1 cellular context compared by ENCODE assay signal in genomic region chr12:6058481-6059161, GRCh38.
TF ChIP-seq lines count a peak whose summit lies in the region.

No MANE protein-coding gene starts in this region.

TF ChIP-seq in HepG2, 621 proteins besides CTCF, POLR2A, EP300 and RAD21 (continued from another document and continues in another):
- TF ChIP-seq, protein P1, sequence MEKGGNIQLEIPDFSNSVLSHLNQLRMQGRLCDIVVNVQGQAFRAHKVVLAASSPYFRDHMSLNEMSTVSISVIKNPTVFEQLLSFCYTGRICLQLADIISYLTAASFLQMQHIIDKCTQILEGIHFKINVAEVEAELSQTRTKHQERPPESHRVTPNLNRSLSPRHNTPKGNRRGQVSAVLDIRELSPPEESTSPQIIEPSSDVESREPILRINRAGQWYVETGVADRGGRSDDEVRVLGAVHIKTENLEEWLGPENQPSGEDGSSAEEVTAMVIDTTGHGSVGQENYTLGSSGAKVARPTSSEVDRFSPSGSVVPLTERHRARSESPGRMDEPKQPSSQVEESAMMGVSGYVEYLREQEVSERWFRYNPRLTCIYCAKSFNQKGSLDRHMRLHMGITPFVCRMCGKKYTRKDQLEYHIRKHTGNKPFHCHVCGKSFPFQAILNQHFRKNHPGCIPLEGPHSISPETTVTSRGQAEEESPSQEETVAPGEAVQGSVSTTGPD (CRISPR knock-in tag; IDR thresholded peaks at IDR 0.05): no peak
- peak; percentile 90; the same call in 1 of the 2 replicates for TF ChIP-seq ZNF292 (CRISPR knock-in tag; IDR thresholded peaks at IDR 0.05; ENCODE audit: borderline replicate concordance, low read depth)
- no peak for TF ChIP-seq ZNF737 (CRISPR knock-in tag; IDR thresholded peaks at IDR 0.05; ENCODE audit: borderline replicate concordance)
- no peak; the same call in 1 of the 2 replicates for TF ChIP-seq CBX5 (CRISPR knock-in tag; IDR thresholded peaks at IDR 0.05; ENCODE audit: borderline replicate concordance)
- TF ChIP-seq, protein P2, sequence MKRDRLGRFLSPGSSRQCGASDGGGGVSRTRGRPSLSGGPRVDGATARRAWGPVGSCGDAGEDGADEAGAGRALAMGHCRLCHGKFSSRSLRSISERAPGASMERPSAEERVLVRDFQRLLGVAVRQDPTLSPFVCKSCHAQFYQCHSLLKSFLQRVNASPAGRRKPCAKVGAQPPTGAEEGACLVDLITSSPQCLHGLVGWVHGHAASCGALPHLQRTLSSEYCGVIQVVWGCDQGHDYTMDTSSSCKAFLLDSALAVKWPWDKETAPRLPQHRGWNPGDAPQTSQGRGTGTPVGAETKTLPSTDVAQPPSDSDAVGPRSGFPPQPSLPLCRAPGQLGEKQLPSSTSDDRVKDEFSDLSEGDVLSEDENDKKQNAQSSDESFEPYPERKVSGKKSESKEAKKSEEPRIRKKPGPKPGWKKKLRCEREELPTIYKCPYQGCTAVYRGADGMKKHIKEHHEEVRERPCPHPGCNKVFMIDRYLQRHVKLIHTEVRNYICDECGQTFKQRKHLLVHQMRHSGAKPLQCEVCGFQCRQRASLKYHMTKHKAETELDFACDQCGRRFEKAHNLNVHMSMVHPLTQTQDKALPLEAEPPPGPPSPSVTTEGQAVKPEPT (CRISPR knock-in tag; IDR thresholded peaks at IDR 0.05; ENCODE audit: low read depth): peak; percentile 70; the same call in 1 of the 2 replicates
- TF ChIP-seq KMT2A (CRISPR knock-in tag; IDR thresholded peaks at IDR 0.05): no peak
- no peak for TF ChIP-seq SIN3A (IDR thresholded peaks at IDR 0.05; ENCODE audit: borderline replicate concordance, low read depth, low read length)
- TF ChIP-seq, protein P3, sequence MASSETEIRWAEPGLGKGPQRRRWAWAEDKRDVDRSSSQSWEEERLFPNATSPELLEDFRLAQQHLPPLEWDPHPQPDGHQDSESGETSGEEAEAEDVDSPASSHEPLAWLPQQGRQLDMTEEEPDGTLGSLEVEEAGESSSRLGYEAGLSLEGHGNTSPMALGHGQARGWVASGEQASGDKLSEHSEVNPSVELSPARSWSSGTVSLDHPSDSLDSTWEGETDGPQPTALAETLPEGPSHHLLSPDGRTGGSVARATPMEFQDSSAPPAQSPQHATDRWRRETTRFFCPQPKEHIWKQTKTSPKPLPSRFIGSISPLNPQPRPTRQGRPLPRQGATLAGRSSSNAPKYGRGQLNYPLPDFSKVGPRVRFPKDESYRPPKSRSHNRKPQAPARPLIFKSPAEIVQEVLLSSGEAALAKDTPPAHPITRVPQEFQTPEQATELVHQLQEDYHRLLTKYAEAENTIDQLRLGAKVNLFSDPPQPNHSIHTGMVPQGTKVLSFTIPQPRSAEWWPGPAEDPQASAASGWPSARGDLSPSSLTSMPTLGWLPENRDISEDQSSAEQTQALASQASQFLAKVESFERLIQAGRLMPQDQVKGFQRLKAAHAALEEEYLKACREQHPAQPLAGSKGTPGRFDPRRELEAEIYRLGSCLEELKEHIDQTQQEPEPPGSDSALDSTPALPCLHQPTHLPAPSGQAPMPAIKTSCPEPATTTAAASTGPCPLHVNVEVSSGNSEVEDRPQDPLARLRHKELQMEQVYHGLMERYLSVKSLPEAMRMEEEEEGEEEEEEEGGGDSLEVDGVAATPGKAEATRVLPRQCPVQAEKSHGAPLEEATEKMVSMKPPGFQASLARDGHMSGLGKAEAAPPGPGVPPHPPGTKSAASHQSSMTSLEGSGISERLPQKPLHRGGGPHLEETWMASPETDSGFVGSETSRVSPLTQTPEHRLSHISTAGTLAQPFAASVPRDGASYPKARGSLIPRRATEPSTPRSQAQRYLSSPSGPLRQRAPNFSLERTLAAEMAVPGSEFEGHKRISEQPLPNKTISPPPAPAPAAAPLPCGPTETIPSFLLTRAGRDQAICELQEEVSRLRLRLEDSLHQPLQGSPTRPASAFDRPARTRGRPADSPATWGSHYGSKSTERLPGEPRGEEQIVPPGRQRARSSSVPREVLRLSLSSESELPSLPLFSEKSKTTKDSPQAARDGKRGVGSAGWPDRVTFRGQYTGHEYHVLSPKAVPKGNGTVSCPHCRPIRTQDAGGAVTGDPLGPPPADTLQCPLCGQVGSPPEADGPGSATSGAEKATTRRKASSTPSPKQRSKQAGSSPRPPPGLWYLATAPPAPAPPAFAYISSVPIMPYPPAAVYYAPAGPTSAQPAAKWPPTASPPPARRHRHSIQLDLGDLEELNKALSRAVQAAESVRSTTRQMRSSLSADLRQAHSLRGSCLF (CRISPR knock-in tag; IDR thresholded peaks at IDR 0.05; ENCODE audit: borderline replicate concordance): no peak
- TF ChIP-seq TCF12 (IDR thresholded peaks at IDR 0.05): no peak
- no peak; the same call in 1 of the 2 replicates for TF ChIP-seq TCF12 (CRISPR knock-in tag; IDR thresholded peaks at IDR 0.05)
- TF ChIP-seq PTBP1 (IDR thresholded peaks at IDR 0.05; ENCODE audit: low read depth, low read length, poor library complexity, severe bottlenecking): no peak
- TF ChIP-seq PATZ1 (CRISPR knock-in tag; IDR thresholded peaks at IDR 0.05): peak; percentile 50
- TF ChIP-seq SMARCC2 (IDR thresholded peaks at IDR 0.05): no peak
- TF ChIP-seq, protein P4, sequence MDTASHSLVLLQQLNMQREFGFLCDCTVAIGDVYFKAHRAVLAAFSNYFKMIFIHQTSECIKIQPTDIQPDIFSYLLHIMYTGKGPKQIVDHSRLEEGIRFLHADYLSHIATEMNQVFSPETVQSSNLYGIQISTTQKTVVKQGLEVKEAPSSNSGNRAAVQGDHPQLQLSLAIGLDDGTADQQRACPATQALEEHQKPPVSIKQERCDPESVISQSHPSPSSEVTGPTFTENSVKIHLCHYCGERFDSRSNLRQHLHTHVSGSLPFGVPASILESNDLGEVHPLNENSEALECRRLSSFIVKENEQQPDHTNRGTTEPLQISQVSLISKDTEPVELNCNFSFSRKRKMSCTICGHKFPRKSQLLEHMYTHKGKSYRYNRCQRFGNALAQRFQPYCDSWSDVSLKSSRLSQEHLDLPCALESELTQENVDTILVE (CRISPR knock-in tag; IDR thresholded peaks at IDR 0.05): peak; percentile 65; the same call in 1 of the 2 replicates
- TF ChIP-seq ZFP62 (CRISPR knock-in tag; IDR thresholded peaks at IDR 0.05): no peak
- TF ChIP-seq, protein P5, sequence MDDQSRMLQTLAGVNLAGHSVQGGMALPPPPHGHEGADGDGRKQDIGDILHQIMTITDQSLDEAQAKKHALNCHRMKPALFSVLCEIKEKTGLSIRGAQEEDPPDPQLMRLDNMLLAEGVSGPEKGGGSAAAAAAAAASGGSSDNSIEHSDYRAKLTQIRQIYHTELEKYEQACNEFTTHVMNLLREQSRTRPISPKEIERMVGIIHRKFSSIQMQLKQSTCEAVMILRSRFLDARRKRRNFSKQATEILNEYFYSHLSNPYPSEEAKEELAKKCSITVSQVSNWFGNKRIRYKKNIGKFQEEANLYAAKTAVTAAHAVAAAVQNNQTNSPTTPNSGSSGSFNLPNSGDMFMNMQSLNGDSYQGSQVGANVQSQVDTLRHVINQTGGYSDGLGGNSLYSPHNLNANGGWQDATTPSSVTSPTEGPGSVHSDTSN (CRISPR knock-in tag; IDR thresholded peaks at IDR 0.05; ENCODE audit: borderline replicate concordance): no peak
- TF ChIP-seq, protein P6, sequence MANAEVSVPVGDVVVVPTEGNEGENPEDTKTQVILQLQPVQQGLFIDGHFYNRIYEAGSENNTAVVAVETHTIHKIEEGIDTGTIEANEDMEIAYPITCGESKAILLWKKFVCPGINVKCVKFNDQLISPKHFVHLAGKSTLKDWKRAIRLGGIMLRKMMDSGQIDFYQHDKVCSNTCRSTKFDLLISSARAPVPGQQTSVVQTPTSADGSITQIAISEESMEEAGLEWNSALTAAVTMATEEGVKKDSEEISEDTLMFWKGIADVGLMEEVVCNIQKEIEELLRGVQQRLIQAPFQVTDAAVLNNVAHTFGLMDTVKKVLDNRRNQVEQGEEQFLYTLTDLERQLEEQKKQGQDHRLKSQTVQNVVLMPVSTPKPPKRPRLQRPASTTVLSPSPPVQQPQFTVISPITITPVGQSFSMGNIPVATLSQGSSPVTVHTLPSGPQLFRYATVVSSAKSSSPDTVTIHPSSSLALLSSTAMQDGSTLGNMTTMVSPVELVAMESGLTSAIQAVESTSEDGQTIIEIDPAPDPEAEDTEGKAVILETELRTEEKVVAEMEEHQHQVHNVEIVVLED (CRISPR knock-in tag; IDR thresholded peaks at IDR 0.05; ENCODE audit: borderline replicate concordance): no peak
- TF ChIP-seq RFXAP (CRISPR knock-in tag; IDR thresholded peaks at IDR 0.05; ENCODE audit: borderline replicate concordance): 0 out of 2 replicates have a peak, but pooled peaks have one; percentile 36
- TF ChIP-seq ZNF382 (CRISPR knock-in tag; IDR thresholded peaks at IDR 0.05; ENCODE audit: borderline replicate concordance): no peak
- no peak for TF ChIP-seq KLF15 (CRISPR knock-in tag; IDR thresholded peaks at IDR 0.05; ENCODE audit: borderline replicate concordance)
- no peak for TF ChIP-seq CENPX (CRISPR knock-in tag; IDR thresholded peaks at IDR 0.05)
- TF ChIP-seq FIP1L1 (IDR thresholded peaks at IDR 0.05; ENCODE audit: borderline replicate concordance, insufficient read depth, low read depth, low read length): no peak
- no peak for TF ChIP-seq DNMT3B (CRISPR knock-in tag; conservative IDR thresholded peaks at IDR 0.05)
- peak; percentile 80 for TF ChIP-seq MXD4 (CRISPR knock-in tag; IDR thresholded peaks at IDR 0.05)
- TF ChIP-seq, protein P7, sequence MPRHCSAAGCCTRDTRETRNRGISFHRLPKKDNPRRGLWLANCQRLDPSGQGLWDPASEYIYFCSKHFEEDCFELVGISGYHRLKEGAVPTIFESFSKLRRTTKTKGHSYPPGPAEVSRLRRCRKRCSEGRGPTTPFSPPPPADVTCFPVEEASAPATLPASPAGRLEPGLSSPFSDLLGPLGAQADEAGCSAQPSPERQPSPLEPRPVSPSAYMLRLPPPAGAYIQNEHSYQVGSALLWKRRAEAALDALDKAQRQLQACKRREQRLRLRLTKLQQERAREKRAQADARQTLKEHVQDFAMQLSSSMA (CRISPR knock-in tag; IDR thresholded peaks at IDR 0.05): no peak
- TF ChIP-seq TBL1XR1 (IDR thresholded peaks at IDR 0.05; ENCODE audit: borderline replicate concordance, low read length, partially characterized antibody): no peak
- peak; percentile 78 for TF ChIP-seq DMAP1 (CRISPR knock-in tag; IDR thresholded peaks at IDR 0.05)
- TF ChIP-seq ZNF224 (CRISPR knock-in tag; IDR thresholded peaks at IDR 0.05): no peak
- no peak for TF ChIP-seq ZFYVE20 (CRISPR knock-in tag; IDR thresholded peaks at IDR 0.05; ENCODE audit: borderline replicate concordance, low read depth)
- no peak for TF ChIP-seq BATF2 (CRISPR knock-in tag; IDR thresholded peaks at IDR 0.05)
- no peak for TF ChIP-seq IKZF1 (IDR thresholded peaks at IDR 0.05)
- no peak for TF ChIP-seq SNRNP70 (IDR thresholded peaks at IDR 0.05; ENCODE audit: low read depth, low read length)
- no peak; the same call in 1 of the 2 replicates for TF ChIP-seq GATA4 (IDR thresholded peaks at IDR 0.05; ENCODE audit: borderline replicate concordance, low read depth)
- peak; percentile 39; the same call in 1 of the 2 replicates for TF ChIP-seq KLF13 (CRISPR knock-in tag; IDR thresholded peaks at IDR 0.05)
- peak; percentile 77 for TF ChIP-seq HDAC2 (CRISPR knock-in tag; IDR thresholded peaks at IDR 0.05)
- no peak for TF ChIP-seq FOSL1 (CRISPR knock-in tag; IDR thresholded peaks at IDR 0.05; ENCODE audit: borderline replicate concordance)
- peak; percentile 72 for TF ChIP-seq RXRB (CRISPR knock-in tag; IDR thresholded peaks at IDR 0.05; ENCODE audit: borderline replicate concordance)
- no peak for TF ChIP-seq TMF1 (CRISPR knock-in tag; IDR thresholded peaks at IDR 0.05; ENCODE audit: low read depth)
- TF ChIP-seq NBN (conservative IDR thresholded peaks at IDR 0.05): no peak
- TF ChIP-seq, protein P8, sequence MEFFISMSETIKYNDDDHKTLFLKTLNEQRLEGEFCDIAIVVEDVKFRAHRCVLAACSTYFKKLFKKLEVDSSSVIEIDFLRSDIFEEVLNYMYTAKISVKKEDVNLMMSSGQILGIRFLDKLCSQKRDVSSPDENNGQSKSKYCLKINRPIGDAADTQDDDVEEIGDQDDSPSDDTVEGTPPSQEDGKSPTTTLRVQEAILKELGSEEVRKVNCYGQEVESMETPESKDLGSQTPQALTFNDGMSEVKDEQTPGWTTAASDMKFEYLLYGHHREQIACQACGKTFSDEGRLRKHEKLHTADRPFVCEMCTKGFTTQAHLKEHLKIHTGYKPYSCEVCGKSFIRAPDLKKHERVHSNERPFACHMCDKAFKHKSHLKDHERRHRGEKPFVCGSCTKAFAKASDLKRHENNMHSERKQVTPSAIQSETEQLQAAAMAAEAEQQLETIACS (CRISPR knock-in tag; IDR thresholded peaks at IDR 0.05): no peak
- TF ChIP-seq SUZ12 (IDR thresholded peaks at IDR 0.05; ENCODE audit: low read depth, low read length): no peak
- no peak for TF ChIP-seq ZNF720 (CRISPR knock-in tag; IDR thresholded peaks at IDR 0.05)
- no peak for TF ChIP-seq EED (CRISPR knock-in tag; IDR thresholded peaks at IDR 0.05)
- TF ChIP-seq NFIB (CRISPR knock-in tag; IDR thresholded peaks at IDR 0.05; ENCODE audit: borderline replicate concordance): no peak
- TF ChIP-seq TRIM22 (IDR thresholded peaks at IDR 0.05): no peak
- TF ChIP-seq PHF8 (CRISPR knock-in tag; IDR thresholded peaks at IDR 0.05): no peak
- TF ChIP-seq TSC22D2 (CRISPR knock-in tag; IDR thresholded peaks at IDR 0.05; ENCODE audit: borderline replicate concordance): no peak
- no peak for TF ChIP-seq KAT2B (IDR thresholded peaks at IDR 0.05; ENCODE audit: borderline replicate concordance, low read depth, low read length)
- peak; percentile 47; the same call in 1 of the 2 replicates for TF ChIP-seq TRIM24 (CRISPR knock-in tag; IDR thresholded peaks at IDR 0.05)
